ENCODE assay signal across 27 cellular contexts in the genomic region with DNA sequence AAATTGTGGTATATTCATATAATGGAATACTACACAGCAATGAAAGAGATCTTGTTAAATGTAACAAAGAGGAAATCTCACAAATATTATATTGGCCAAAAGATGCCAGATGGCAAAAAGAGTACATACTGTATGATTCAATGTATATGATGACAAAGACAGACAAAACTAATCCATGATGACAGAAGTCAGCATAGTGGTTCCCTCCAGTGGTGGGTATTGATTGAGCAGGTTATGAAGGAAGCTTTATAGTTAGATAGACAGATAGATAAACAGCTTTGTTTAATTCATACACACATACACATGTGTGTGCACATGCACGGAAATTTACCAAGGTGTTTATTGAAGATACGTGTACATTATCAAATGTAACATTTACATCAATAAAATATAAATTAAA.
DNase-seq lines count a peak whose midpoint lies in the region; ATAC-seq, FAIRE-seq and TF ChIP-seq lines count a peak whose summit lies in the region.
"Had no signal": no experiment of that assay in that cellular context is flagged by ENCODE, and none has a peak within 500 bp of the region (broad histone marks: within the 10 kb centered on the region; RNA-seq: fewer than 3 reads in every experiment).

No MANE protein-coding gene starts in this region.

- no peaks in the 10 kb centered on the region for H3K9me3 Mint-ChIP-seq in activated CD4-positive, alpha-beta T cell treated with anti-CD3 and anti-CD28 coated beads for 36 hours (ENCODE audit: low read depth)
- H3K9me3 Mint-ChIP-seq: activated naive CD8-positive, alpha-beta T cell treated with anti-CD3 and anti-CD28 coated beads for 36 hours; activated T-helper 2 cell treated with anti-CD3 and anti-CD28 coated beads, Interferon-gamma antibody, Interleukin-2, Interleukin-4, amounts not matched to agents 10 μg/mL and 5 μg/mL and 100 μg/mL, durations not matched to agents 14 hours and 24 hours and 36 hours; naive thymus-derived CD8-positive, alpha-beta T cell had no signal

- FAIRE-seq in GM12878 (lab: Jason Lieb, UNC): no peak
- FAIRE-seq: GM12892, islet of Langerhans had no signal

- no peak overlapping the region for H3K4me3 Mint-ChIP-seq in activated CD4-positive, alpha-beta T cell treated with anti-CD3 and anti-CD28 coated beads for 36 hours
- H3K4me3 Mint-ChIP-seq: activated naive CD8-positive, alpha-beta T cell treated with anti-CD3 and anti-CD28 coated beads for 36 hours; naive thymus-derived CD8-positive, alpha-beta T cell had no signal

- no peak overlapping the region for H3K9ac ChIP-seq in Karpas-422 (ENCODE audit: low read length)
- H3K9ac ChIP-seq in GM12878 (ENCODE audit: control insufficient read depth, insufficient read depth, low read length): no peak overlapping the region
- H3K9ac ChIP-seq: SK-N-SH had no signal

- in situ Hi-C loops in GM12878 (cut with MboI): no loop called here

- peak; percentile 35; the same call in 1 of the 2 replicates for TF ChIP-seq RAD21 in GM12878 (IDR thresholded peaks at IDR 0.05; ENCODE audit: insufficient read depth, low read depth, low read length)

- BruUV-seq in GM12878 (replicated peaks; lab: Mats Ljungman, UMichigan): no TSS peak

- no peaks in the 10 kb centered on the region for H3K36me3 Mint-ChIP-seq in activated CD4-positive, alpha-beta T cell treated with anti-CD3 and anti-CD28 coated beads for 36 hours (ENCODE audit: low read depth)
- H3K36me3 Mint-ChIP-seq: activated naive CD8-positive, alpha-beta T cell treated with anti-CD3 and anti-CD28 coated beads for 36 hours; naive thymus-derived CD8-positive, alpha-beta T cell had no signal

- H3K4me2 ChIP-seq in Karpas-422 (ENCODE audit: low read depth, low read length, poor library complexity, severe bottlenecking): no peak overlapping the region
- no peak overlapping the region for H3K4me2 ChIP-seq in GM12878 (ENCODE audit: control insufficient read depth, insufficient read depth)
- no peak overlapping the region for H3K4me2 ChIP-seq in osteoblast (ENCODE audit: insufficient read depth, low read length)
- H3K4me2 ChIP-seq: SK-N-SH had no signal

- WGBS in GM12878 (ENCODE audit: insufficient coverage, insufficient replicate concordance, low lambda C conversion rate, missing lambda C conversion rate): 85% methylated on average over 2 of the region's 2 CpGs

- no peaks in the 10 kb centered on the region for H3K9me2 ChIP-seq in Karpas-422 (replicated peaks; ENCODE audit: insufficient read depth, low read length)
- H3K9me2 ChIP-seq: SK-N-SH had no signal

- no peaks in the 10 kb centered on the region for H3K27me3 ChIP-seq in Karpas-422 (ENCODE audit: low read length)
- H3K27me3 ChIP-seq in GM12878 (replicated peaks in 1 of 2; ENCODE audit: control insufficient read depth in 2 of 2, insufficient read depth in 2 of 2, low read length in 1 of 2): no peaks in the 10 kb centered on the region; a peak in 1 of 4 replicates
- H3K27me3 ChIP-seq in osteoblast (ENCODE audit: insufficient read depth, low read length): no peaks in the 10 kb centered on the region
- H3K27me3 ChIP-seq: upper lobe of left lung had no signal

- intact Hi-C loops in activated CD4-positive, alpha-beta T cell treated with anti-CD3 and anti-CD28 coated beads for 36 hours (cut with DNase I, micrococcal nuclease): loop anchor here (1.0 kb wide), 2 partner anchors 58 to 59 kb away; no protein-coding TSS in a partner anchor
- intact Hi-C loops in GM12878 (cut with micrococcal nuclease; ENCODE audit: unreplicated experiment): no loop called here

- no peak overlapping the region for H3K27ac Mint-ChIP-seq in activated CD4-positive, alpha-beta T cell treated with anti-CD3 and anti-CD28 coated beads for 36 hours
- H3K27ac Mint-ChIP-seq: activated naive CD8-positive, alpha-beta T cell treated with anti-CD3 and anti-CD28 coated beads for 36 hours; activated T-helper 2 cell treated with anti-CD3 and anti-CD28 coated beads, Interferon-gamma antibody, Interleukin-2, Interleukin-4, amounts not matched to agents 10 μg/mL and 5 μg/mL and 100 μg/mL, durations not matched to agents 14 hours and 24 hours and 36 hours; naive thymus-derived CD8-positive, alpha-beta T cell had no signal

- no peaks in the 10 kb centered on the region for H3K36me3 ChIP-seq in Karpas-422 (ENCODE audit: insufficient read depth, low read length)
- H3K36me3 ChIP-seq in GM12878 (ENCODE audit: control insufficient read depth in 2 of 2, insufficient read depth in 2 of 2, low read length in 1 of 2): no peaks in the 10 kb centered on the region
- H3K36me3 ChIP-seq in osteoblast (ENCODE audit: insufficient read depth, low read length): no peaks in the 10 kb centered on the region
- H3K36me3 ChIP-seq: left ventricle myocardium inferior, upper lobe of left lung had no signal

- H3K27ac ChIP-seq in Karpas-422 (ENCODE audit: low read length) (no peak overlapping the region), GM12878 (ENCODE audit: control insufficient read depth, insufficient read depth) (no peak overlapping the region), osteoblast (ENCODE audit: low read depth, low read length) (no peak overlapping the region)
- H3K27ac ChIP-seq: left ventricle myocardium inferior, RWPE1, VCaP had no signal

- POLR2A ChIA-PET in activated CD4-positive, alpha-beta T cell treated with anti-CD3 and anti-CD28 coated beads for 36 hours (lab: Charles Lee): interaction anchor here (0.5 kb wide), 1 partner anchor 40 kb away, joined by 3 read pairs; no protein-coding TSS in a partner anchor
- POLR2A ChIA-PET in GM12878 (lab: Charles Lee): no interaction called here

- no peak overlapping the region for H3K4me3 ChIP-seq in Karpas-422 (ENCODE audit: low read length)
- H3K4me3 ChIP-seq in GM12878: no peak overlapping the region
- no peak overlapping the region for H3K4me3 ChIP-seq in osteoblast (ENCODE audit: insufficient read depth, low read length)
- H3K4me3 ChIP-seq: left ventricle myocardium inferior, upper lobe of left lung had no signal

- TF ChIP-seq EP300 in GM12878 (IDR thresholded peaks at IDR 0.05; ENCODE audit: borderline replicate concordance in 1 of 2, control insufficient read depth in 1 of 2, low read depth in 2 of 2, low read length in 2 of 2): no peak

- H3K4me1 Mint-ChIP-seq in activated CD4-positive, alpha-beta T cell treated with anti-CD3 and anti-CD28 coated beads for 36 hours: peaks cover 23% of the 10 kb centered on the region

- peaks cover 13% of the 10 kb centered on the region for H3K27me3 Mint-ChIP-seq in activated CD4-positive, alpha-beta T cell treated with anti-CD3 and anti-CD28 coated beads for 36 hours
- H3K27me3 Mint-ChIP-seq: activated naive CD8-positive, alpha-beta T cell treated with anti-CD3 and anti-CD28 coated beads for 36 hours had no signal

- H3K9me3 ChIP-seq in Karpas-422 (ENCODE audit: low read length) (no peaks in the 10 kb centered on the region), GM12878 (replicated peaks; ENCODE audit: control insufficient read depth, insufficient read depth, low read length) (no peaks in the 10 kb centered on the region), osteoblast (ENCODE audit: low read depth, low read length) (no peaks in the 10 kb centered on the region)
- H3K9me3 ChIP-seq: left ventricle myocardium inferior, SK-N-SH, upper lobe of left lung had no signal

- ATAC-seq in activated CD4-positive, alpha-beta T cell treated with anti-CD3 and anti-CD28 coated beads for 36 hours: peak; percentile 55
- ATAC-seq in GM12878: no peak
- ATAC-seq in GM21619 (IDR thresholded peaks at IDR 0.05; ENCODE audit: unreplicated experiment): no peak
- no peak for ATAC-seq in GM18861 (IDR thresholded peaks at IDR 0.05; ENCODE audit: unreplicated experiment)
- ATAC-seq: naive thymus-derived CD8-positive, alpha-beta T cell had no signal

- no peak for TF ChIP-seq POLR2A in GM12878 (IDR thresholded peaks at IDR 0.05; ENCODE audit: low read depth, low read length)

- no peaks in the 10 kb centered on the region for H3K79me2 ChIP-seq in Karpas-422 (ENCODE audit: low read length)
- H3K79me2 ChIP-seq in GM12878 (ENCODE audit: control insufficient read depth, insufficient read depth, low read length): no peaks in the 10 kb centered on the region
- H3K79me2 ChIP-seq in osteoblast (ENCODE audit: insufficient read depth, low read length): no peaks in the 10 kb centered on the region

- DNase-seq in activated CD4-positive, alpha-beta T cell treated with anti-CD3 and anti-CD28 coated beads for 36 hours: no peak
- no peak for DNase-seq in activated CD4-positive, alpha-beta T cell treated with anti-CD3 and anti-CD28 coated beads for 1 hour
- DNase-seq in Karpas-422 (peak; percentile 53), GM12878 (ENCODE audit: low read depth, low spot score) (no peak), osteoblast (ENCODE audit: insufficient read length, low spot score, missing footprints) (no peak), amygdala (lab: John Stamatoyannopoulos, UW) (no peak)
- DNase-seq: activated naive CD8-positive, alpha-beta T cell treated with anti-CD3 and anti-CD28 coated beads for 36 hours; AML-193; DMS79; left ventricle myocardium inferior; midbrain; MV-4-11; naive thymus-derived CD8-positive, alpha-beta T cell; NCI-H146; NCI-H510A treated with DMSO at 0.1 percent for 48 hours; retina; SK-N-SH; substantia nigra; T-helper 2 cell; upper lobe of left lung had no signal

- CTCF ChIA-PET in activated CD4-positive, alpha-beta T cell treated with anti-CD3 and anti-CD28 coated beads for 36 hours (lab: Charles Lee): interaction anchor here (1.4 to 1.5 kb wide), 2 partner anchors 16 to 59 kb away, joined by 5 to 8 read pairs; no protein-coding TSS in a partner anchor
- CTCF ChIA-PET in GM12878 (lab: Yijun Ruan, JAX): interaction anchor here (1.0 kb wide), 1 partner anchor 61 kb away, joined by 3 read pairs; no protein-coding TSS in a partner anchor

- RAD21 ChIA-PET in GM12878 (lab: Charles Lee; ENCODE audit: unreplicated experiment): no interaction called here

- H4K20me1 ChIP-seq in Karpas-422 (ENCODE audit: insufficient read depth, low read depth, low read length): no peaks in the 10 kb centered on the region
- no peaks in the 10 kb centered on the region for H4K20me1 ChIP-seq in GM12878 (ENCODE audit: control insufficient read depth, insufficient read depth)
- no peaks in the 10 kb centered on the region for H4K20me1 ChIP-seq in osteoblast (ENCODE audit: insufficient read depth, low read length)

- TF ChIP-seq CTCF in GM12878 (IDR thresholded peaks at IDR 0.05 in 2 of 3, conservative IDR thresholded peaks at IDR 0.05 in 1 of 3; ENCODE audit: control insufficient read depth in 2 of 3, extremely low read depth in 1 of 3, insufficient read depth in 1 of 3, low read depth in 3 of 3, low read length in 3 of 3) (peak in 2 of 3 experiments; percentile 7 to 21; a peak in 2 of 6 replicates), osteoblast (IDR thresholded peaks at IDR 0.05; ENCODE audit: extremely low read depth, low read depth, low read length) (peak; percentile 23)

- no peak overlapping the region for H2AFZ ChIP-seq in Karpas-422 (ENCODE audit: low read length)
- H2AFZ ChIP-seq in GM12878 (ENCODE audit: control insufficient read depth, low read depth, low read length): no peak overlapping the region
- no peak overlapping the region for H2AFZ ChIP-seq in osteoblast (ENCODE audit: low read length)

- SMC1A ChIA-PET in GM12878 (lab: Charles Lee; ENCODE audit: uncharacterized antibody, unreplicated experiment): no interaction called here

- H3K4me1 ChIP-seq in Karpas-422 (ENCODE audit: low read length): peaks cover 3% of the 10 kb centered on the region; the same call in 1 of the 2 replicates
- H3K4me1 ChIP-seq in GM12878 (ENCODE audit: control insufficient read depth, insufficient read depth, low read length): 0 out of 2 replicates have a peak, but pooled peaks cover under 1% of the 10 kb centered on the region
- peaks cover 24% of the 10 kb centered on the region for H3K4me1 ChIP-seq in osteoblast (ENCODE audit: insufficient read depth, low read length)
